18 cellular contexts compared by ENCODE assay signal in genomic region chr16:85648782-85649181, GRCh38. TPM values are rescaled to one million over a fixed set of nuclear protein-coding genes. Genes with fewer than 3 reads are reported as not detected.
A peak's percentile ranks its signal among the peaks of the same experiment; 100 is the strongest.
DNase-seq lines count a peak whose midpoint lies in the region; ATAC-seq and TF ChIP-seq lines count a peak whose summit lies in the region.
"Had no signal": no experiment of that assay in that cellular context is flagged by ENCODE, and none has a peak within 500 bp of the region (broad histone marks: within the 10 kb centered on the region; RNA-seq: fewer than 3 reads in every experiment).

No MANE protein-coding gene starts in this region.

- H3K4me3 Mint-ChIP-seq in activated CD4-positive, alpha-beta T cell treated with anti-CD3 and anti-CD28 coated beads, Interleukin-2, amount 10 ng/mL, durations not matched to agents 7 days and 5 days = no peak overlapping the region
- H3K4me3 Mint-ChIP-seq in glutamatergic neuron (ENCODE audit: unreplicated experiment) (peak overlapping the region; percentile 76), chondrocyte (ENCODE audit: unreplicated experiment) (no peak overlapping the region)
- H3K4me3 Mint-ChIP-seq in activated T-helper 2 cell treated with anti-CD3 and anti-CD28 coated beads, Interferon-gamma antibody, Interleukin-2, Interleukin-4, amounts not matched to agents 10 μg/mL and 5 μg/mL and 100 μg/mL, durations not matched to agents 14 hours and 24 hours and 36 hours (ENCODE audit: low read depth) = no peak overlapping the region
- H3K4me3 Mint-ChIP-seq: activated naive CD4-positive, alpha-beta T cell treated with anti-CD3 and anti-CD28 coated beads, Interleukin-2, amount 50 U/mL, for 24 hours had no signal

- no peaks in the 10 kb centered on the region for H3K36me3 Mint-ChIP-seq in activated CD4-positive, alpha-beta T cell treated with anti-CD3 and anti-CD28 coated beads, Interleukin-2, amount 10 ng/mL, durations not matched to agents 7 days and 5 days (ENCODE audit: low read depth)
- no peaks in the 10 kb centered on the region for H3K36me3 Mint-ChIP-seq in glutamatergic neuron (ENCODE audit: unreplicated experiment)
- H3K36me3 Mint-ChIP-seq in activated T-helper 2 cell treated with anti-CD3 and anti-CD28 coated beads, Interferon-gamma antibody, Interleukin-2, Interleukin-4, amounts not matched to agents 10 μg/mL and 5 μg/mL and 100 μg/mL, durations not matched to agents 14 hours and 24 hours and 36 hours (ENCODE audit: low read depth) = peaks cover 7% of the 10 kb centered on the region
- H3K36me3 Mint-ChIP-seq in chondrocyte (ENCODE audit: low read depth) = no peaks in the 10 kb centered on the region
- H3K36me3 Mint-ChIP-seq: activated naive CD4-positive, alpha-beta T cell treated with anti-CD3 and anti-CD28 coated beads, Interleukin-2, amount 50 U/mL, for 24 hours had no signal

- H3K27ac ChIP-seq in BLaER1 (no peak overlapping the region), RWPE1 (peak overlapping the region; percentile 73)

- no peaks in the 10 kb centered on the region for H3K9me3 ChIP-seq in BLaER1

- TF ChIP-seq CTCF in RWPE1 (conservative IDR thresholded peaks at IDR 0.05; ENCODE audit: low read depth) (no peak), glutamatergic neuron (IDR thresholded peaks at IDR 0.05; ENCODE audit: partially characterized antibody, unreplicated experiment) (no peak), chondrocyte (IDR thresholded peaks at IDR 0.05) (no peak)

- no peaks in the 10 kb centered on the region for H3K27me3 ChIP-seq in BLaER1

- peak overlapping the region; percentile 60; the same call in 1 of the 2 replicates for H3K9ac ChIP-seq in BLaER1

- H3K9me3 Mint-ChIP-seq in activated CD4-positive, alpha-beta T cell treated with anti-CD3 and anti-CD28 coated beads, Interleukin-2, amount 10 ng/mL, durations not matched to agents 7 days and 5 days = no peaks in the 10 kb centered on the region
- peaks cover 33% of the 10 kb centered on the region for H3K9me3 Mint-ChIP-seq in glutamatergic neuron (ENCODE audit: unreplicated experiment)
- H3K9me3 Mint-ChIP-seq in activated T-helper 2 cell treated with anti-CD3 and anti-CD28 coated beads, Interferon-gamma antibody, Interleukin-2, Interleukin-4, amounts not matched to agents 10 μg/mL and 5 μg/mL and 100 μg/mL, durations not matched to agents 14 hours and 24 hours and 36 hours = no peaks in the 10 kb centered on the region
- no peaks in the 10 kb centered on the region for H3K9me3 Mint-ChIP-seq in chondrocyte (ENCODE audit: low read depth)
- H3K9me3 Mint-ChIP-seq: activated naive CD4-positive, alpha-beta T cell treated with anti-CD3 and anti-CD28 coated beads, Interleukin-2, amount 50 U/mL, for 24 hours had no signal

- intact Hi-C loops in activated T-helper 2 cell treated with anti-CD3 and anti-CD28 coated beads, Interferon-gamma antibody, Interleukin-2, Interleukin-4, amounts not matched to agents 10 μg/mL and 5 μg/mL and 100 μg/mL, durations not matched to agents 14 hours and 24 hours and 36 hours (cut with micrococcal nuclease) = no loop called here

- peak overlapping the region; percentile 36 for H3K27ac Mint-ChIP-seq in activated CD4-positive, alpha-beta T cell treated with anti-CD3 and anti-CD28 coated beads, Interleukin-2, amount 10 ng/mL, durations not matched to agents 7 days and 5 days
- H3K27ac Mint-ChIP-seq in glutamatergic neuron (ENCODE audit: unreplicated experiment) (peak overlapping the region; percentile 76), chondrocyte (ENCODE audit: unreplicated experiment) (no peak overlapping the region)
- no peak overlapping the region for H3K27ac Mint-ChIP-seq in activated T-helper 2 cell treated with anti-CD3 and anti-CD28 coated beads, Interferon-gamma antibody, Interleukin-2, Interleukin-4, amounts not matched to agents 10 μg/mL and 5 μg/mL and 100 μg/mL, durations not matched to agents 14 hours and 24 hours and 36 hours
- H3K27ac Mint-ChIP-seq: activated naive CD4-positive, alpha-beta T cell treated with anti-CD3 and anti-CD28 coated beads, Interleukin-2, amount 50 U/mL, for 24 hours had no signal

- H4K20me1 ChIP-seq in BLaER1 = peaks cover 97% of the 10 kb centered on the region

- peaks cover 50% of the 10 kb centered on the region for H3K36me3 ChIP-seq in BLaER1

- no peak for ATAC-seq in HG03039 (IDR thresholded peaks at IDR 0.05; ENCODE audit: unreplicated experiment)
- ATAC-seq: HepG2, SK-N-SH treated with all-trans-retinoic acid at 6 μM for 48 hours had no signal

- CTCF ChIA-PET in activated CD4-positive, alpha-beta T cell treated with anti-CD3 and anti-CD28 coated beads, Interleukin-2, amount 10 ng/mL, durations not matched to agents 7 days and 5 days (lab: Charles Lee) = interaction anchor here (0.8 to 3.2 kb wide), 2 partner anchors 33 to 41 kb away, joined by 3 to 9 read pairs; no protein-coding TSS in a partner anchor
- CTCF ChIA-PET in RWPE1 (lab: Yijun Ruan, JAX) = interaction anchor here (0.5 to 0.7 kb wide), 2 partner anchors 11 to 352 kb away, joined by 3 read pairs; no protein-coding TSS in a partner anchor

- POLR2A ChIA-PET in activated CD4-positive, alpha-beta T cell treated with anti-CD3 and anti-CD28 coated beads, Interleukin-2, amount 10 ng/mL, durations not matched to agents 7 days and 5 days (lab: Charles Lee) = no interaction called here
- POLR2A ChIA-PET in RWPE1 (lab: Yijun Ruan, JAX; ENCODE audit: low non-redundant PET) = no interaction called here

- peaks cover 95% of the 10 kb centered on the region for H3K4me1 ChIP-seq in BLaER1

- H3K27me3 Mint-ChIP-seq in activated CD4-positive, alpha-beta T cell treated with anti-CD3 and anti-CD28 coated beads, Interleukin-2, amount 10 ng/mL, durations not matched to agents 7 days and 5 days = no peaks in the 10 kb centered on the region
- peaks cover 39% of the 10 kb centered on the region for H3K27me3 Mint-ChIP-seq in glutamatergic neuron (ENCODE audit: unreplicated experiment)
- H3K27me3 Mint-ChIP-seq in activated T-helper 2 cell treated with anti-CD3 and anti-CD28 coated beads, Interferon-gamma antibody, Interleukin-2, Interleukin-4, amounts not matched to agents 10 μg/mL and 5 μg/mL and 100 μg/mL, durations not matched to agents 14 hours and 24 hours and 36 hours (ENCODE audit: low read depth) = no peaks in the 10 kb centered on the region
- H3K27me3 Mint-ChIP-seq in chondrocyte (ENCODE audit: low read depth) = no peaks in the 10 kb centered on the region
- H3K27me3 Mint-ChIP-seq: activated naive CD4-positive, alpha-beta T cell treated with anti-CD3 and anti-CD28 coated beads, Interleukin-2, amount 50 U/mL, for 24 hours had no signal

- no peak for DNase-seq in activated CD4-positive, alpha-beta T cell treated with anti-CD3 and anti-CD28 coated beads, Interleukin-2, amount 10 ng/mL, durations not matched to agents 7 days and 5 days
- DNase-seq in activated CD4-positive, alpha-beta T cell treated with anti-CD3 and anti-CD28 coated beads for 1 hour = no peak
- DNase-seq in RWPE1 (ENCODE audit: low spot score) (no peak), glutamatergic neuron (no peak), chondrocyte (ENCODE audit: low spot score) (no peak)
- DNase-seq in activated T-helper 2 cell treated with anti-CD3 and anti-CD28 coated beads, Interferon-gamma antibody, Interleukin-2, Interleukin-4, amounts not matched to agents 10 μg/mL and 5 μg/mL and 100 μg/mL, durations not matched to agents 14 hours and 24 hours and 36 hours (ENCODE audit: low spot score) = no peak
- DNase-seq: activated CD8-positive, alpha-beta memory T cell treated with anti-CD3 and anti-CD28 coated beads for 24 hours; activated T-cell treated with anti-CD3 and anti-CD28 coated beads, Interleukin-2, amount 50 U/mL, for 48 hours; Calu3; GOT3; NCI-H446 treated with DMSO at 0.1 percent for 48 hours; NK-92 treated with Interleukin-12 subunit alpha and Interleukin-12 subunit beta, amount 100 ng/mL, for 24 hours; RPMI8226 had no signal

- peaks cover 15% of the 10 kb centered on the region for H3K4me1 Mint-ChIP-seq in activated CD4-positive, alpha-beta T cell treated with anti-CD3 and anti-CD28 coated beads, Interleukin-2, amount 10 ng/mL, durations not matched to agents 7 days and 5 days
- H3K4me1 Mint-ChIP-seq in glutamatergic neuron (ENCODE audit: low read depth, unreplicated experiment) = peaks cover 34% of the 10 kb centered on the region
- H3K4me1 Mint-ChIP-seq in activated T-helper 2 cell treated with anti-CD3 and anti-CD28 coated beads, Interferon-gamma antibody, Interleukin-2, Interleukin-4, amounts not matched to agents 10 μg/mL and 5 μg/mL and 100 μg/mL, durations not matched to agents 14 hours and 24 hours and 36 hours (ENCODE audit: low read depth) = peaks cover 9% of the 10 kb centered on the region
- peaks cover 11% of the 10 kb centered on the region for H3K4me1 Mint-ChIP-seq in chondrocyte (ENCODE audit: low read depth)

- H3K4me3 ChIP-seq in BLaER1 = no peak overlapping the region

- peak overlapping the region; percentile 94 for H3K4me2 ChIP-seq in BLaER1

RNA-seq across cellular contexts. Expression of gene GSE1, which starts 35.7 kb away (rescaled TPM):
- total RNA-seq in activated CD4-positive, alpha-beta T cell treated with anti-CD3 and anti-CD28 coated beads, Interleukin-2, amount 10 ng/mL, durations not matched to agents 7 days and 5 days = 10 to 100 TPM; 25.7 to 27.3 TPM
- total RNA-seq in glutamatergic neuron (ENCODE audit: unreplicated experiment) (473 TPM), chondrocyte (22.6 to 37.1 TPM (median 24.0 TPM) in 3 replicates)
- 37.2 and 39.4 TPM in 2 replicates for total RNA-seq in activated T-helper 2 cell treated with anti-CD3 and anti-CD28 coated beads, Interferon-gamma antibody, Interleukin-2, Interleukin-4, amounts not matched to agents 10 μg/mL and 5 μg/mL and 100 μg/mL, durations not matched to agents 14 hours and 24 hours and 36 hours

RNA-seq across cellular contexts. Expression of gene GINS2, which starts 40.0 kb away (rescaled TPM):
- total RNA-seq in activated CD4-positive, alpha-beta T cell treated with anti-CD3 and anti-CD28 coated beads, Interleukin-2, amount 10 ng/mL, durations not matched to agents 7 days and 5 days = 10 to 100 TPM; 49.3 to 50.0 TPM
- 7.1 TPM for total RNA-seq in glutamatergic neuron (ENCODE audit: unreplicated experiment)
- 66.8 and 66.9 TPM in 2 replicates for total RNA-seq in activated T-helper 2 cell treated with anti-CD3 and anti-CD28 coated beads, Interferon-gamma antibody, Interleukin-2, Interleukin-4, amounts not matched to agents 10 μg/mL and 5 μg/mL and 100 μg/mL, durations not matched to agents 14 hours and 24 hours and 36 hours
- 3.1 to 10.9 TPM (median 3.8 TPM) in 3 replicates for total RNA-seq in chondrocyte

Comparison
In these comparisons a context has a peak if more than half of its experiments do, and no peak if none do; other contexts are left out.
1. H3K27ac Mint-ChIP-seq: peak in activated CD4-positive, alpha-beta T cell treated with anti-CD3 and anti-CD28 coated beads, Interleukin-2, amount 10 ng/mL, durations not matched to agents 7 days and 5 days (single experiment) and glutamatergic neuron (single experiment); none in activated T-helper 2 cell treated with anti-CD3 and anti-CD28 coated beads, Interferon-gamma antibody, Interleukin-2, Interleukin-4, amounts not matched to agents 10 μg/mL and 5 μg/mL and 100 μg/mL, durations not matched to agents 14 hours and 24 hours and 36 hours (single experiment) and chondrocyte (single experiment).
2. RNA of gene GSE1, which starts 35.7 kb away (total RNA-seq): 473 TPM in glutamatergic neuron (single experiment); 37.2 to 39.4 TPM in activated T-helper 2 cell treated with anti-CD3 and anti-CD28 coated beads, Interferon-gamma antibody, Interleukin-2, Interleukin-4, amounts not matched to agents 10 μg/mL and 5 μg/mL and 100 μg/mL, durations not matched to agents 14 hours and 24 hours and 36 hours, 25.7 to 27.3 TPM in activated CD4-positive, alpha-beta T cell treated with anti-CD3 and anti-CD28 coated beads, Interleukin-2, amount 10 ng/mL, durations not matched to agents 7 days and 5 days and 22.6 to 37.1 TPM in chondrocyte; every median in the first group is over 10 times any median in the second.